Comparison of ENCODE assay signal across 16 cellular contexts in genomic region chr9:97508852-97509251, GRCh38.
"Had no signal": no experiment of that assay in that cellular context is flagged by ENCODE, and none has a peak within 500 bp of the region (broad histone marks: within the 10 kb centered on the region; RNA-seq: fewer than 3 reads in every experiment).

No MANE protein-coding gene starts in this region.

- ATAC-seq: esophagus mucosa, gastroesophageal sphincter, left ventricle myocardium superior had no signal

- H3K27ac ChIP-seq: coronary artery, stomach had no signal

- H3K27me3 ChIP-seq: gastroesophageal sphincter, stomach, uterus had no signal

- H3K4me1 ChIP-seq: uterus had no signal

- H3K9me3 Mint-ChIP-seq: nephron had no signal

- H3K36me3 ChIP-seq: uterus had no signal

- H3K4me3 Mint-ChIP-seq: nephron had no signal

- H3K9me3 ChIP-seq: gastroesophageal sphincter, stomach, uterus had no signal

- H3K4me1 Mint-ChIP-seq: nephron had no signal

- H3K27ac Mint-ChIP-seq: nephron had no signal

- DNase-seq: effector CD8-positive, alpha-beta T cell; glutamatergic neuron; left ventricle myocardium superior; mesenchymal stem cell; midbrain; small intestine; stimulated activated CD4-positive, alpha-beta T cell treated with anti-CD3 and anti-CD28 coated beads, Interleukin-12 subunit alpha, Interleukin-12 subunit beta, amount 100 ng/mL, for 4 hours; stimulated activated naive CD4-positive, alpha-beta T cell; stomach; trophoblast cell; uterus had no signal

- H3K4me3 ChIP-seq: coronary artery, gastroesophageal sphincter, lung, stomach, uterus had no signal
